8 cellular contexts compared by ENCODE assay signal in the genomic region with DNA sequence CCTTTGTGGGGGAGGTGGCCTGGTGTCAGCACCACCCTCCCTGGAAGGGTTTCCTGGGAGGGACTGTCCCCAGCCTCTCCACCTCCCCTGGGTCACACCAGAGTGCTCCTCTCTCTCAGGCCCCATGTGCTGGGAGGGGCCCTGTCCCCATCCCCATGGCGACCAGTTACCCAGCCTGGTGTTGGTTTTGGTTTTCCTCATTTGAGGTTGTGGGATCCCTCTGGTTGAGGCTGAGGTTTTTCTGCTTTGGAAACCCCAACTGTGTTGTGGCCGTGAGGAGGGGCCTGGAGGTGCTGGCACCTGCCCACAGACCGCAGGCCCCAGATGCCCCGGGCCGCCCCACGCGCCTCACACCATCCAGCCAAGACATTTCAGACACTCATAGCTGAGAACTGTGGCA.
DNase-seq lines count a peak whose midpoint lies in the region; ATAC-seq, FAIRE-seq and TF ChIP-seq lines count a peak whose summit lies in the region.

No MANE protein-coding gene starts in this region.

- CTCF ChIA-PET in T-cell (lab: Charles Lee) = no interaction called here

- no peak overlapping the region for H3K27ac Mint-ChIP-seq in T-cell
- no peak overlapping the region for H3K27ac Mint-ChIP-seq in type B pancreatic cell

- H3K4me1 Mint-ChIP-seq in T-cell = peaks cover 53 to 75% (median 57%) of the 10 kb centered on the region in 3 donors
- peaks cover 47% of the 10 kb centered on the region for H3K4me1 Mint-ChIP-seq in type B pancreatic cell (ENCODE audit: unreplicated experiment)

- H3K27me3 Mint-ChIP-seq in T-cell (no peaks in the 10 kb centered on the region), type B pancreatic cell (no peaks in the 10 kb centered on the region)

- TF ChIP-seq CTCF in type B pancreatic cell (conservative IDR thresholded peaks at IDR 0.05) = no peak
- TF ChIP-seq CTCF in D721Med (IDR thresholded peaks at IDR 0.05; ENCODE audit: insufficient read depth, missing control alignments) = no peak

- DNase-seq in T-cell (peak in 33 of 34 experiments; percentile 9 to 56 (median 36)), left ventricle myocardium superior (no peak), type B pancreatic cell (ENCODE audit: extremely low spot score, unreplicated experiment) (no peak), Ammon's horn (ENCODE audit: low spot score) (no peak), D721Med (ENCODE audit: insufficient read length, low spot score) (no peak), NCI-H2107 treated with DMSO at 0.1 percent for 48 hours (lab: John Stamatoyannopoulos, UW; ENCODE audit: unreplicated experiment) (no peak)

- H3K4me3 Mint-ChIP-seq in T-cell (peak overlapping the region in 1 of 3 donors; percentile 35), type B pancreatic cell (no peak overlapping the region)

- intact Hi-C loops in left ventricle myocardium superior (cut with micrococcal nuclease) = no loop called here

- H3K9me3 Mint-ChIP-seq in T-cell (peaks cover 0 to 7% (median 0%) of the 10 kb centered on the region in 3 donors), type B pancreatic cell (peaks cover 11% of the 10 kb centered on the region)

- ATAC-seq in GM18909 (IDR thresholded peaks at IDR 0.05; ENCODE audit: poor library complexity, unreplicated experiment) = peak; percentile 80
- peak; percentile 64 for ATAC-seq in HG02870 (IDR thresholded peaks at IDR 0.05; ENCODE audit: unreplicated experiment)
- peak; percentile 25 to 76 (median 50) for ATAC-seq in T-cell (replicated peaks in 1 of 4)
- peak; percentile 7 for ATAC-seq in left ventricle myocardium superior

- FAIRE-seq in D721Med (lab: Jason Lieb, UNC) = no peak

- peaks cover 10% of the 10 kb centered on the region for H3K36me3 Mint-ChIP-seq in T-cell
- H3K36me3 Mint-ChIP-seq in type B pancreatic cell = no peaks in the 10 kb centered on the region

- POLR2A ChIA-PET in T-cell (lab: Charles Lee) = no interaction called here

Comparison
In these comparisons a context has a peak if more than half of its experiments do, and no peak if none do; other contexts are left out.
1. ATAC-seq: peak in every context shown above with its lines; median percentile 80 in GM18909; 64 in HG02870; 50 in T-cell; 7 in left ventricle myocardium superior.
2. DNase-seq: peak in T-cell (33 of 34); none in left ventricle myocardium superior (single experiment), type B pancreatic cell (single experiment), Ammon's horn (single experiment), D721Med (single experiment) and NCI-H2107 treated with DMSO at 0.1 percent for 48 hours (single experiment).